In the genomic region with DNA sequence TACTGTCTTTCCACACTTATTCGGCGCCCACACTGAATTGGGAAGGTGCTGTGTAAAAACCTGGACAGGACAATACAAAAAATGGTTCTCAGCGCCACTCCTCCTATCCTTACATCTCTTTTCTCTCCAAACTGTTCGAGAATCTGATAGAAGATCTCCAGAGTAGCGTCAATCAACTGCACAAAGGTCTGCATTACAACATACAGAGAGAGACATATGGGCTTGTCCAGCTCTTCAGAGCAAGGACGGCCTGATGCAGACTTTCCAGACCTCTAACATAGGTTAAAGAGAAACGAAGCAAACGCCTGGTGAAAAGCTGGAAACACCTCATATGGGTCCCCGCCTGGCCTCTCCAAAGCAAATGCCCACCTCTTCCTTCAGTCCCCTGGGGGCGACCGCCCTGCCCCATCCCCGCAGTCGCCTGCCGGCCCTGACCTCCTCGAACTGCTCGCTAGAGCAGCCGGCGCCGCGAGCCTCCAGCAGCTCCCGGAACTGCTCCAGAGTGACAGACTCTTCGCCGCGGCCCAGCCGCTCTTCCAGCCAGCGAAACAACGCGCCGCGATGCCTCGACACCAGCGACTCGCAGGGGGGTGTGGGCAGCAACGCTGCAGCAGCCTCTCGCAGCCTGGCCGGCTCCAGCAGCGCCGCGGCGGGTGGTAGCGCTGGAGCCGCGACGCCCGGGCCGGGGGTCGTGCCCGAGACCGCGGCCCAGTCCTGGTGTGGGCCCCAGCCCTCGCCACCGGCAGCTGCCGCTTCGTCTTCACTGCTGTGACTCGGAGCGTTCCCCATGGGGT, we compare ENCODE assay signal across 8 cellular contexts. TPM values are rescaled to one million over a fixed set of nuclear protein-coding genes. Genes with fewer than 3 reads are reported as not detected.
DNase-seq lines count a peak whose midpoint lies in the region; ATAC-seq and TF ChIP-seq lines count a peak whose summit lies in the region.

No MANE protein-coding gene starts in this region.

- H3K4me1 ChIP-seq in tibial artery, result peaks cover 0 to 53% (median 39%) of the 10 kb centered on the region in 4 donors

- H3K9me3 Mint-ChIP-seq in activated CD4-positive, alpha-beta T cell treated with anti-CD3 and anti-CD28 coated beads, Interleukin-2, amount 10 ng/mL, durations not matched to agents 7 days and 5 days, result no peaks in the 10 kb centered on the region
- no peaks in the 10 kb centered on the region for H3K9me3 Mint-ChIP-seq in natural killer cell

- peaks cover 62% of the 10 kb centered on the region for H3K4me1 Mint-ChIP-seq in activated CD4-positive, alpha-beta T cell treated with anti-CD3 and anti-CD28 coated beads, Interleukin-2, amount 10 ng/mL, durations not matched to agents 7 days and 5 days
- H3K4me1 Mint-ChIP-seq in natural killer cell, result peaks cover 60 to 65% of the 10 kb centered on the region in 2 donors

- peak overlapping the region; percentile 99 for H3K4me3 Mint-ChIP-seq in activated CD4-positive, alpha-beta T cell treated with anti-CD3 and anti-CD28 coated beads, Interleukin-2, amount 10 ng/mL, durations not matched to agents 7 days and 5 days
- H3K4me3 Mint-ChIP-seq in natural killer cell, result peak overlapping the region; percentile 100

- CTCF ChIA-PET in activated CD4-positive, alpha-beta T cell treated with anti-CD3 and anti-CD28 coated beads, Interleukin-2, amount 10 ng/mL, durations not matched to agents 7 days and 5 days (lab: Charles Lee), result interaction anchor here (0.8 to 2.1 kb wide), 7 partner anchors 7 to 297 kb away, joined by 3 to 10 read pairs (median 4); a partner anchor contains a TSS

- no peaks in the 10 kb centered on the region for H3K9me3 ChIP-seq in tibial artery

- intact Hi-C loops in natural killer cell (cut with micrococcal nuclease) (loop anchor here (2.0 kb wide), 1 partner anchor 120 kb away; a partner anchor contains a TSS), tibial artery (cut with DNase I; ENCODE audit: low total_unique reads) (no loop called here)

- H3K27ac Mint-ChIP-seq in activated CD4-positive, alpha-beta T cell treated with anti-CD3 and anti-CD28 coated beads, Interleukin-2, amount 10 ng/mL, durations not matched to agents 7 days and 5 days, result peak overlapping the region; percentile 100
- peak overlapping the region; percentile 99 to 100 for H3K27ac Mint-ChIP-seq in natural killer cell

- H3K36me3 ChIP-seq in tibial artery, result peaks cover 0 to 8% (median 0%) of the 10 kb centered on the region in 3 donors

- peak overlapping the region; percentile 99 for H3K27ac ChIP-seq in epithelial cell of prostate
- peak overlapping the region; percentile 98 to 99 for H3K27ac ChIP-seq in tibial artery

- H3K27me3 Mint-ChIP-seq in activated CD4-positive, alpha-beta T cell treated with anti-CD3 and anti-CD28 coated beads, Interleukin-2, amount 10 ng/mL, durations not matched to agents 7 days and 5 days, result no peaks in the 10 kb centered on the region
- H3K27me3 Mint-ChIP-seq in natural killer cell (ENCODE audit: low read depth in 2 of 2), result no peaks in the 10 kb centered on the region

- H3K36me3 Mint-ChIP-seq in activated CD4-positive, alpha-beta T cell treated with anti-CD3 and anti-CD28 coated beads, Interleukin-2, amount 10 ng/mL, durations not matched to agents 7 days and 5 days (ENCODE audit: low read depth), result peaks cover 14% of the 10 kb centered on the region
- H3K36me3 Mint-ChIP-seq in natural killer cell, result no peaks in the 10 kb centered on the region

- POLR2A ChIA-PET in activated CD4-positive, alpha-beta T cell treated with anti-CD3 and anti-CD28 coated beads, Interleukin-2, amount 10 ng/mL, durations not matched to agents 7 days and 5 days (lab: Charles Lee), result interaction anchor here (0.6 to 2.0 kb wide), 4 partner anchors 9 to 648 kb away, joined by 3 to 8 read pairs (median 4); no protein-coding TSS in a partner anchor

- DNase-seq in AG10803 (ENCODE audit: low read depth), result peak; percentile 29
- DNase-seq in activated CD4-positive, alpha-beta T cell treated with anti-CD3 and anti-CD28 coated beads, Interleukin-2, amount 10 ng/mL, durations not matched to agents 7 days and 5 days, result peak; percentile 41
- DNase-seq in epithelial cell of prostate (ENCODE audit: low read depth, low spot score), result no peak
- no peak for DNase-seq in natural killer cell
- DNase-seq in tibial artery, result peak; percentile 28 to 67
- DNase-seq in NCI-H1417 treated with DMSO at 0.1 percent for 48 hours (lab: John Stamatoyannopoulos, UW), result no peak

- peak; percentile 8 for ATAC-seq in GM19328 (IDR thresholded peaks at IDR 0.05; ENCODE audit: unreplicated experiment)
- ATAC-seq in HG03520 (IDR thresholded peaks at IDR 0.05; ENCODE audit: unreplicated experiment), result peak; percentile 9
- peak; percentile 16 to 35 (median 19) for ATAC-seq in natural killer cell

- H3K27me3 ChIP-seq in tibial artery, result no peaks in the 10 kb centered on the region

- TF ChIP-seq CTCF in AG10803 (conservative IDR thresholded peaks at IDR 0.05; ENCODE audit: low read length) (no peak), natural killer cell (IDR thresholded peaks at IDR 0.05) (no peak), tibial artery (IDR thresholded peaks at IDR 0.05) (peak in 1 of 2 experiments; percentile 4)

- peak overlapping the region; percentile 81 for H3K4me3 ChIP-seq in AG10803 (ENCODE audit: low read length)
- H3K4me3 ChIP-seq in tibial artery, result peak overlapping the region; percentile 91 to 98

RNA-seq across cellular contexts. Expression of a gene that starts 0.5 kb away (rescaled TPM):
- 10 to 100 TPM; 62.5 to 66.2 TPM for total RNA-seq in activated CD4-positive, alpha-beta T cell treated with anti-CD3 and anti-CD28 coated beads, Interleukin-2, amount 10 ng/mL, durations not matched to agents 7 days and 5 days
- 100 to 1,000 TPM; 102 to 126 (median 125) TPM for total RNA-seq in natural killer cell

RNA-seq across cellular contexts. Expression of a gene that starts 0.7 kb away (rescaled TPM):
- total RNA-seq in activated CD4-positive, alpha-beta T cell treated with anti-CD3 and anti-CD28 coated beads, Interleukin-2, amount 10 ng/mL, durations not matched to agents 7 days and 5 days, result 1 to 10 TPM; 6.8 to 7.6 TPM
- 1 to 10 TPM; 5.3 to 7.1 (median 6.4) TPM for total RNA-seq in natural killer cell

Comparison
In these comparisons a context has a peak if more than half of its experiments do, and no peak if none do; other contexts are left out.
1. DNase-seq: peak in AG10803 (single experiment), activated CD4-positive, alpha-beta T cell treated with anti-CD3 and anti-CD28 coated beads, Interleukin-2, amount 10 ng/mL, durations not matched to agents 7 days and 5 days (single experiment) and tibial artery (2 of 2); none in epithelial cell of prostate (single experiment), natural killer cell (single experiment) and NCI-H1417 treated with DMSO at 0.1 percent for 48 hours (single experiment).
2. Peak in every context shown above with its lines, with median percentiles within 50 percentile points of each other: ATAC-seq.